ENCODE assay signal across 9 cellular contexts in the genomic region with DNA sequence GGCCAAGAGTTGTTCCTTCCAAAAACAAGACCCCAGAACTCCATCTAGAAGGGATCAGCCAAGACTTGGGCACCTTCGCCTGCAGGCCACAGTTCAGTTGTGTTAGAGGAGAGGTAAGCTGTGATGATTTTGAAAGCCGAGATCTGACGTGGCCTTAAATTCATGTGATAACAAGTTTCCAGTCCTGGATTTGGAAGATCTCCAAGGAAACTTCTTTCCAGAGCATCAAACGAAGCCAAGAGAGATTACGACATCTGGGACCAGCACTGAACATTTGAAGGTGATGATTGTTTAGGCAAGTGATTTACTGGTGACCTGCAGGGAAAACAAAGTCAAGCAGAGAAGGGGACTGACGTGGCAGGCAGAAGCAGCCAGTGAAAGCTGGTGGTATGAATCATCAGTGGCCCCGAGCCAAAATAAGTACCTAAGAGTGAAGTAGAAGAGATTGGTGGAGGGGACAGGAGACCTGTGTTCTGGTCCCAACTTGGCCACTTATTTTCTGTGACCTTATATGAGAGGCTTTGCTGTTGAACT.
A peak's percentile ranks its signal among the peaks of the same experiment; 100 is the strongest.
DNase-seq lines count a peak whose midpoint lies in the region; ATAC-seq and TF ChIP-seq lines count a peak whose summit lies in the region.
"Had no signal": no experiment of that assay in that cellular context is flagged by ENCODE, and none has a peak within 500 bp of the region (broad histone marks: within the 10 kb centered on the region; RNA-seq: fewer than 3 reads in every experiment).

No MANE protein-coding gene starts in this region.

- peaks cover 8% of the 10 kb centered on the region for H3K27me3 Mint-ChIP-seq in stimulated activated naive CD8-positive, alpha-beta T cell treated with anti-CD3 and anti-CD28 coated beads, Interleukin-15, amount 100 ng/mL, for 72 hours

- ATAC-seq in HG03354 (IDR thresholded peaks at IDR 0.05; ENCODE audit: poor library complexity, severe bottlenecking, unreplicated experiment) (peak; percentile 54), omental fat pad (ENCODE audit: low FRiP score) (peak; percentile 87)
- ATAC-seq in stimulated activated naive CD8-positive, alpha-beta T cell treated with anti-CD3 and anti-CD28 coated beads, Interleukin-15, amount 100 ng/mL, for 72 hours, result no peak

- H3K4me3 Mint-ChIP-seq in stimulated activated naive CD8-positive, alpha-beta T cell treated with anti-CD3 and anti-CD28 coated beads, Interleukin-15, amount 100 ng/mL, for 72 hours, result no peak overlapping the region

- peaks cover 0 to 7% of the 10 kb centered on the region in 2 donors for H3K9me3 Mint-ChIP-seq in stimulated activated naive CD8-positive, alpha-beta T cell treated with anti-CD3 and anti-CD28 coated beads, Interleukin-15, amount 100 ng/mL, for 72 hours

- peaks cover 17% of the 10 kb centered on the region for H3K4me1 Mint-ChIP-seq in stimulated activated naive CD8-positive, alpha-beta T cell treated with anti-CD3 and anti-CD28 coated beads, Interleukin-15, amount 100 ng/mL, for 72 hours

- H3K27ac Mint-ChIP-seq in stimulated activated naive CD8-positive, alpha-beta T cell treated with anti-CD3 and anti-CD28 coated beads, Interleukin-15, amount 100 ng/mL, for 72 hours, result no peak overlapping the region

- DNase-seq in NCI-H345 (lab: John Stamatoyannopoulos, UW), result peak; percentile 69
- no peak for DNase-seq in NCI-H345 treated with DMSO at 0.1 percent for 48 hours (lab: John Stamatoyannopoulos, UW; ENCODE audit: unreplicated experiment)
- DNase-seq in brain pericyte (ENCODE audit: low read depth, low spot score), result peak; percentile 26
- DNase-seq in omental fat pad (ENCODE audit: low spot score), result no peak
- no peak for DNase-seq in stimulated activated naive CD8-positive, alpha-beta T cell treated with anti-CD3 and anti-CD28 coated beads, Interleukin-15, amount 100 ng/mL, for 72 hours
- no peak for DNase-seq in NCI-H748 treated with DMSO at 0.1 percent for 48 hours (lab: John Stamatoyannopoulos, UW)
- no peak for DNase-seq in caudate nucleus (lab: John Stamatoyannopoulos, UW)

- no peak for TF ChIP-seq CTCF in omental fat pad (IDR thresholded peaks at IDR 0.05)

- no peak overlapping the region for H3K27ac ChIP-seq in caudate nucleus (ENCODE audit: low read depth, low read length)
- H3K27ac ChIP-seq: BLaER1 treated with 17β-estradiol and CSF1 and Interleukin-3, amounts not matched to agents 10 nM and 100 nM had no signal

Comparison
In these comparisons a context has a peak if more than half of its experiments do, and no peak if none do; other contexts are left out.
1. DNase-seq: peak in NCI-H345 (single experiment) and brain pericyte (single experiment); none in NCI-H345 treated with DMSO at 0.1 percent for 48 hours (single experiment), omental fat pad (single experiment), stimulated activated naive CD8-positive, alpha-beta T cell treated with anti-CD3 and anti-CD28 coated beads, Interleukin-15, amount 100 ng/mL, for 72 hours (0 of 2), NCI-H748 treated with DMSO at 0.1 percent for 48 hours (single experiment) and caudate nucleus (0 of 61).